Comparison of ENCODE assay signal across 1 cellular context in genomic region chr19:677601-678380, GRCh38.
TF ChIP-seq lines count a peak whose summit lies in the region.

No MANE protein-coding gene starts in this region.

TF ChIP-seq in GM12878, 131 proteins besides CTCF, POLR2A, EP300 and RAD21:
- TF ChIP-seq GATAD2B (conservative IDR thresholded peaks at IDR 0.05; ENCODE audit: low read depth): 0 out of 2 replicates have a peak, but pooled peaks have one; percentile 13
- no peak for TF ChIP-seq SMAD5 (IDR thresholded peaks at IDR 0.05; ENCODE audit: low read depth)
- peak; percentile 13; the same call in 1 of the 2 replicates for TF ChIP-seq RUNX3 (IDR thresholded peaks at IDR 0.05; ENCODE audit: low read length)
- TF ChIP-seq SRF (IDR thresholded peaks at IDR 0.05; ENCODE audit: low read depth in 2 of 2, low read length in 2 of 2): no peak
- TF ChIP-seq IKZF1 (conservative IDR thresholded peaks at IDR 0.05): 0 out of 2 replicates have a peak, but pooled peaks have one; percentile 28
